In genomic region chr17:48374650-48375230, GRCh38 we compare ENCODE assay signal across 1 cellular context.
TF ChIP-seq lines count a peak whose summit lies in the region.

No MANE protein-coding gene starts in this region.

TF ChIP-seq in GM23338, 12 proteins besides CTCF, POLR2A, EP300 and RAD21:
- TF ChIP-seq ZNF462 (CRISPR knock-in tag; IDR thresholded peaks at IDR 0.05), result no peak
- TF ChIP-seq CREB1 (CRISPR knock-in tag; IDR thresholded peaks at IDR 0.05; ENCODE audit: low read depth), result no peak
- TF ChIP-seq STAT1 (IDR thresholded peaks at IDR 0.05; ENCODE audit: unreplicated experiment), result no peak
- TF ChIP-seq EZH2 (IDR thresholded peaks at IDR 0.05; ENCODE audit: low read depth, unreplicated experiment), result no peak
- TF ChIP-seq REST (IDR thresholded peaks at IDR 0.05; ENCODE audit: unreplicated experiment), result no peak
- TF ChIP-seq ZNF114 (CRISPR knock-in tag; IDR thresholded peaks at IDR 0.05), result no peak
- TF ChIP-seq NANOG (IDR thresholded peaks at IDR 0.05; ENCODE audit: borderline replicate concordance), result no peak
